11 cellular contexts compared by ENCODE assay signal in the genomic region with DNA sequence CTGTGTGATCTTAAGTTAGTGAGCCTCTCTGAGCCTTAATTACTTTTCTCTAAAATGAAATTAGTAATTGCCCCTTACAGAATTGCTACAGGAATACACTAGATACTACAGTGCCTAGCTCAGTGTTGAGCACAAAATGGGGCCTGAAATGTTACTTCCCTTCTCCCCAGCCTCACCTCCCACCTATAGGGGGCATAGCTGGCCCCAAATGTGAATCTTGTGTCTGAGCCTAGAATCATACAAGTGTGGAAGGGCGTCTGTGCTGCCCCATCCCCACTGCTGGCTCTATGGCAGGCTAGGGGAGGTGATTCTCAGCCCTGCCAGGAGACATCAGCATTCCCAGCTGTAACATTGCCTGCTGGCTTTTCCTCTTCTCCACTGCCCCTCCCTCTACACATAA. TPM values are rescaled to one million over a fixed set of nuclear protein-coding genes. Genes with fewer than 3 reads are reported as not detected.
DNase-seq lines count a peak whose midpoint lies in the region; ATAC-seq and TF ChIP-seq lines count a peak whose summit lies in the region.
"Had no signal": no experiment of that assay in that cellular context is flagged by ENCODE, and none has a peak within 500 bp of the region (broad histone marks: within the 10 kb centered on the region; RNA-seq: fewer than 3 reads in every experiment).

No MANE protein-coding gene starts in this region.

- POLR2A ChIA-PET in A673 (lab: Charles Lee; ENCODE audit: low non-redundant PET) = interaction anchor here (0.5 kb wide), 1 partner anchor 74 kb away, joined by 3 read pairs; no protein-coding TSS in a partner anchor

- no peak for ATAC-seq in GM21723 (IDR thresholded peaks at IDR 0.05; ENCODE audit: unreplicated experiment)

- no peak overlapping the region for H3K4me3 ChIP-seq in A673 (ENCODE audit: low read depth, low read length, poor library complexity, severe bottlenecking)
- no peak overlapping the region for H3K4me3 ChIP-seq in SU-DHL-6 (ENCODE audit: insufficient read depth, low read length, poor library complexity, severe bottlenecking)

- H3K9ac ChIP-seq in SU-DHL-6 (ENCODE audit: low read length) = no peak overlapping the region

- H4K20me1 ChIP-seq in SU-DHL-6 (ENCODE audit: low read depth, low read length) = no peaks in the 10 kb centered on the region

- H2AFZ ChIP-seq in SU-DHL-6 (ENCODE audit: low read depth, low read length, severe bottlenecking) = no peak overlapping the region

- DNase-seq in A673 (ENCODE audit: low spot score) = peak; percentile 24
- peak; percentile 56 for DNase-seq in iPS-NIHi11 (ENCODE audit: low spot score)
- no peak for DNase-seq in activated CD8-positive, alpha-beta memory T cell treated with anti-CD3 and anti-CD28 coated beads, Interleukin-2, amount 50 U/mL, for 4 hours
- DNase-seq in hippocampal formation (lab: John Stamatoyannopoulos, UW) = no peak
- no peak for DNase-seq in T-helper 9 cell
- DNase-seq: activated naive CD8-positive, alpha-beta T cell treated with anti-CD3 and anti-CD28 coated beads for 36 hours; stimulated activated CD8-positive, alpha-beta memory T cell treated with anti-CD3 and anti-CD28 coated beads, Interleukin-4, amount 100 ng/mL, for 48 hours had no signal

- peaks cover 17% of the 10 kb centered on the region for H3K36me3 ChIP-seq in A673 (ENCODE audit: insufficient read depth, low read length, poor library complexity, severe bottlenecking)
- no peaks in the 10 kb centered on the region for H3K36me3 ChIP-seq in SU-DHL-6 (ENCODE audit: low read length)

- no peaks in the 10 kb centered on the region for H3K79me2 ChIP-seq in SU-DHL-6 (ENCODE audit: insufficient read depth, low read length)

- BruUV-seq in A673 (replicated peaks; lab: Mats Ljungman, UMichigan) = no TSS peak

- no peaks in the 10 kb centered on the region for H3K4me1 ChIP-seq in A673 (ENCODE audit: insufficient read depth, low read length, poor library complexity, severe bottlenecking)

- CTCF ChIA-PET in A673 (lab: Charles Lee) = no interaction called here

- no peaks in the 10 kb centered on the region for H3K9me3 ChIP-seq in A673 (ENCODE audit: low read depth, low read length, poor library complexity, severe bottlenecking)
- H3K9me3 ChIP-seq in SU-DHL-6 (ENCODE audit: insufficient read depth, low read length) = no peaks in the 10 kb centered on the region

- TF ChIP-seq CTCF in A673 (conservative IDR thresholded peaks at IDR 0.05; ENCODE audit: low read depth, low read length) = peak; percentile 43
- peak; percentile 39 for TF ChIP-seq CTCF in GM12873 (IDR thresholded peaks at IDR 0.05; ENCODE audit: insufficient read depth, low read depth, low read length, missing control alignments)
- TF ChIP-seq CTCF in SU-DHL-6 (IDR thresholded peaks at IDR 0.05; ENCODE audit: insufficient read depth, low read length, poor library complexity, severe bottlenecking) = peak; percentile 22

- H3K9me2 ChIP-seq in SU-DHL-6 (replicated peaks; ENCODE audit: insufficient read depth, low read length) = no peaks in the 10 kb centered on the region

- H3K27me3 ChIP-seq in A673 (replicated peaks; ENCODE audit: insufficient read depth, low read depth, low read length, poor library complexity) = no peaks in the 10 kb centered on the region
- no peaks in the 10 kb centered on the region for H3K27me3 ChIP-seq in SU-DHL-6 (ENCODE audit: low read length)

- no peak overlapping the region for H3K4me2 ChIP-seq in SU-DHL-6 (ENCODE audit: low read depth, low read length, poor library complexity, severe bottlenecking)

- intact Hi-C loops in A673 (cut with micrococcal nuclease; ENCODE audit: unreplicated experiment) = loop anchor here (10.0 kb wide), 1 partner anchor 612 kb away; no protein-coding TSS in a partner anchor

- H3K27ac ChIP-seq in A673 (ENCODE audit: low read depth, low read length, poor library complexity, severe bottlenecking) = no peak overlapping the region
- H3K27ac ChIP-seq in SU-DHL-6 (ENCODE audit: low read depth, low read length) = no peak overlapping the region

- H3F3A ChIP-seq in SU-DHL-6 (ENCODE audit: insufficient read depth) = no peaks in the 10 kb centered on the region

RNA-seq across cellular contexts. Expression of a gene that starts 42.7 kb away (rescaled TPM):
- total RNA-seq in A673 (2021) = 44.0 and 48.2 TPM in 2 replicates

RNA-seq across cellular contexts. Expression of a gene that starts 43.0 kb away (rescaled TPM):
- total RNA-seq in A673 (2021) = 43.7 and 50.9 TPM in 2 replicates

RNA-seq across cellular contexts. Expression of a gene that starts 45.7 kb away (rescaled TPM):
- not detected in 2 replicates for total RNA-seq in A673 (2021)
- total RNA-seq: activated naive CD8-positive, alpha-beta T cell treated with anti-CD3 and anti-CD28 coated beads for 36 hours; renal cortical epithelial cell had no signal

RNA-seq across cellular contexts. Expression of a gene that starts 54.3 kb away (rescaled TPM):
- total RNA-seq in A673 (2021) = 0.71 and 1.2 TPM in 2 replicates

Comparison
In these comparisons a context has a peak if more than half of its experiments do, and no peak if none do; other contexts are left out.
1. DNase-seq: peak in A673 (single experiment) and iPS-NIHi11 (single experiment); none in activated CD8-positive, alpha-beta memory T cell treated with anti-CD3 and anti-CD28 coated beads, Interleukin-2, amount 50 U/mL, for 4 hours (single experiment), hippocampal formation (0 of 2) and T-helper 9 cell (single experiment).
2. Peak in every context shown above with its lines, with median percentiles within 50 percentile points of each other: CTCF ChIP-seq.